16 cellular contexts compared by ENCODE assay signal in genomic region chr16:84740596-84741071, GRCh38. TPM values are rescaled to one million over a fixed set of nuclear protein-coding genes. Genes with fewer than 3 reads are reported as not detected.
DNase-seq lines count a peak whose midpoint lies in the region; ATAC-seq, FAIRE-seq and TF ChIP-seq lines count a peak whose summit lies in the region.
"Had no signal": no experiment of that assay in that cellular context is flagged by ENCODE, and none has a peak within 500 bp of the region (broad histone marks: within the 10 kb centered on the region; RNA-seq: fewer than 3 reads in every experiment).

No MANE protein-coding gene starts in this region.

- DNase-seq in A549 (ENCODE audit: low read depth in 1 of 2, low spot score in 1 of 2), result no peak
- DNase-seq in DMS 273 (lab: John Stamatoyannopoulos, UW; ENCODE audit: unreplicated experiment), result peak; percentile 86
- DNase-seq in adipocyte (ENCODE audit: low read depth), result peak; percentile 51
- peak; percentile 82 for DNase-seq in left lobe of liver (ENCODE audit: low spot score)
- DNase-seq in frontal cortex (ENCODE audit: low spot score in 2 of 2), result no peak
- DNase-seq in GM19240 (ENCODE audit: insufficient read length, low spot score), result no peak
- no peak for DNase-seq in stimulated activated CD4-positive, alpha-beta T cell treated with anti-CD3 and anti-CD28 coated beads, Interleukin-4, amount 100 ng/mL, for 24 hours
- DNase-seq: activated B cell treated with CpG ODN at 0.5 μM for 24 hours; activated CD8-positive, alpha-beta memory T cell treated with anti-CD3 and anti-CD28 coated beads for 24 hours; amniotic stem cell; cerebellar nuclear complex; MM.1S; NCI-H82 had no signal

- CTCF ChIA-PET in A549 (lab: Yijun Ruan, JAX), result interaction anchor here (3.5 to 13.9 kb wide), 9 partner anchors 11 to 230 kb away, joined by 13 to 202 read pairs (median 51); no protein-coding TSS in a partner anchor

- FAIRE-seq in A549 (lab: Jason Lieb, UNC) (no peak), frontal cortex (lab: Jason Lieb, UNC) (no peak)
- FAIRE-seq: endometrium, RCC 7860 had no signal

- no peak for TF ChIP-seq CTCF in A549 (IDR thresholded peaks at IDR 0.05)

- TF ChIP-seq RAD21 in A549 (conservative IDR thresholded peaks at IDR 0.05 in 1 of 2, IDR thresholded peaks at IDR 0.05 in 1 of 2), result no peak

- TF ChIP-seq EP300 in A549 (IDR thresholded peaks at IDR 0.05), result no peak

- H3K4me3 ChIP-seq in A549 (no peak overlapping the region), adipocyte (ENCODE audit: low read length) (no peak overlapping the region)

- H3K4me1 ChIP-seq in A549 (peaks cover 57% of the 10 kb centered on the region), adipocyte (ENCODE audit: control insufficient read depth, insufficient read depth, low read length) (peaks cover 43% of the 10 kb centered on the region)

- H3K27ac ChIP-seq in A549, result peak overlapping the region in 1 of 2 experiments; percentile 1; a peak in 2 of 6 replicates

- POLR2A ChIA-PET in A549 (lab: Yijun Ruan, JAX), result no interaction called here

- H3K4me2 ChIP-seq in A549, result peak overlapping the region; percentile 6; the same call in 1 of the 3 replicates

- no peaks in the 10 kb centered on the region for H3K27me3 ChIP-seq in adipocyte (replicated peaks; ENCODE audit: control insufficient read depth, insufficient read depth, low read length)

- 62% methylated on average over 5 of the region's 5 CpGs for WGBS in A549 (ENCODE audit: missing lambda C conversion rate)

- H3K9ac ChIP-seq in adipocyte (ENCODE audit: low read length), result no peak overlapping the region

- H3K36me3 ChIP-seq in adipocyte (ENCODE audit: control insufficient read depth, insufficient read depth, low read length, severe bottlenecking), result peaks cover 12% of the 10 kb centered on the region

- TF ChIP-seq POLR2A in A549 (IDR thresholded peaks at IDR 0.05; ENCODE audit: low read length), result no peak

- ATAC-seq in A549 (no peak), left lobe of liver (peak; percentile 54), HG02884 (IDR thresholded peaks at IDR 0.05; ENCODE audit: unreplicated experiment) (no peak)

- H3K9me3 ChIP-seq in A549, result no peaks in the 10 kb centered on the region
- no peaks in the 10 kb centered on the region for H3K9me3 ChIP-seq in adipocyte (ENCODE audit: control insufficient read depth, low read length)

TF ChIP-seq in A549, 52 proteins besides CTCF, POLR2A, EP300 and RAD21:
- no peak for TF ChIP-seq BHLHE40 (IDR thresholded peaks at IDR 0.05; ENCODE audit: low read depth, low read length)
- TF ChIP-seq E2F6 (IDR thresholded peaks at IDR 0.05; ENCODE audit: borderline replicate concordance, low read depth), result no peak
- no peak for TF ChIP-seq CHD2 (IDR thresholded peaks at IDR 0.05; ENCODE audit: low read length, partially characterized antibody)
- no peak for TF ChIP-seq JUN (IDR thresholded peaks at IDR 0.05)
- no peak for TF ChIP-seq SREBF2 (IDR thresholded peaks at IDR 0.05)
- TF ChIP-seq NFE2L2 (conservative IDR thresholded peaks at IDR 0.05; ENCODE audit: low read length), result no peak
- no peak for TF ChIP-seq PBX3 (IDR thresholded peaks at IDR 0.05)
- no peak for TF ChIP-seq MAX (IDR thresholded peaks at IDR 0.05)
- no peak for TF ChIP-seq SMC3 (IDR thresholded peaks at IDR 0.05)
- TF ChIP-seq RNF2 (IDR thresholded peaks at IDR 0.05; ENCODE audit: borderline replicate concordance, low read depth), result no peak
- TF ChIP-seq HOXB13 (CRISPR knock-in tag; IDR thresholded peaks at IDR 0.05; ENCODE audit: low read depth), result no peak
- TF ChIP-seq ZSCAN20 (CRISPR knock-in tag; IDR thresholded peaks at IDR 0.05), result no peak
- TF ChIP-seq FOSB (CRISPR knock-in tag; IDR thresholded peaks at IDR 0.05), result no peak
- TF ChIP-seq CBX2 (IDR thresholded peaks at IDR 0.05; ENCODE audit: borderline replicate concordance, low read depth), result no peak
- no peak for TF ChIP-seq HMGXB4 (CRISPR knock-in tag; IDR thresholded peaks at IDR 0.05; ENCODE audit: borderline replicate concordance)
- TF ChIP-seq CHD4 (IDR thresholded peaks at IDR 0.05; ENCODE audit: borderline replicate concordance), result no peak
- no peak for TF ChIP-seq JUNB (IDR thresholded peaks at IDR 0.05)

RNA-seq across cellular contexts. Expression of gene USP10, which starts 40.8 kb away (rescaled TPM):
- 93.5 and 144 TPM in 2 replicates for polyA plus RNA-seq in A549 (2011; rRNA removed)
- polyA plus RNA-seq in A549 (2012; cell fraction: cytosol; rRNA removed), result 90.7 and 101 TPM in 2 replicates
- 156 and 209 TPM in 2 replicates for polyA plus RNA-seq in A549 (2012; cell fraction: nucleus; rRNA removed)
- polyA plus RNA-seq in A549 (2017; fragmentation: RNase III; extraction: RNeasy Plus Mini Kit Qiagen cat#74134 plus additional on column Dnase treatment), result 60.6 to 64.2 TPM (median 61.5 TPM) in 3 replicates
- polyA minus RNA-seq in A549 (2011; rRNA and poly(A)+ RNA removed), result 241 and 307 TPM in 2 replicates
- 33.8 TPM for total RNA-seq in left lobe of liver
- total RNA-seq in frontal cortex, result 53.8 TPM

Comparison
In these comparisons a context has a peak if more than half of its experiments do, and no peak if none do; other contexts are left out.
1. DNase-seq: peak in DMS 273 (single experiment), adipocyte (single experiment) and left lobe of liver (single experiment); none in A549 (0 of 2), frontal cortex (0 of 2), GM19240 (single experiment) and stimulated activated CD4-positive, alpha-beta T cell treated with anti-CD3 and anti-CD28 coated beads, Interleukin-4, amount 100 ng/mL, for 24 hours (single experiment).